Comparison of ENCODE assay signal across 1 cellular context in the genomic region with DNA sequence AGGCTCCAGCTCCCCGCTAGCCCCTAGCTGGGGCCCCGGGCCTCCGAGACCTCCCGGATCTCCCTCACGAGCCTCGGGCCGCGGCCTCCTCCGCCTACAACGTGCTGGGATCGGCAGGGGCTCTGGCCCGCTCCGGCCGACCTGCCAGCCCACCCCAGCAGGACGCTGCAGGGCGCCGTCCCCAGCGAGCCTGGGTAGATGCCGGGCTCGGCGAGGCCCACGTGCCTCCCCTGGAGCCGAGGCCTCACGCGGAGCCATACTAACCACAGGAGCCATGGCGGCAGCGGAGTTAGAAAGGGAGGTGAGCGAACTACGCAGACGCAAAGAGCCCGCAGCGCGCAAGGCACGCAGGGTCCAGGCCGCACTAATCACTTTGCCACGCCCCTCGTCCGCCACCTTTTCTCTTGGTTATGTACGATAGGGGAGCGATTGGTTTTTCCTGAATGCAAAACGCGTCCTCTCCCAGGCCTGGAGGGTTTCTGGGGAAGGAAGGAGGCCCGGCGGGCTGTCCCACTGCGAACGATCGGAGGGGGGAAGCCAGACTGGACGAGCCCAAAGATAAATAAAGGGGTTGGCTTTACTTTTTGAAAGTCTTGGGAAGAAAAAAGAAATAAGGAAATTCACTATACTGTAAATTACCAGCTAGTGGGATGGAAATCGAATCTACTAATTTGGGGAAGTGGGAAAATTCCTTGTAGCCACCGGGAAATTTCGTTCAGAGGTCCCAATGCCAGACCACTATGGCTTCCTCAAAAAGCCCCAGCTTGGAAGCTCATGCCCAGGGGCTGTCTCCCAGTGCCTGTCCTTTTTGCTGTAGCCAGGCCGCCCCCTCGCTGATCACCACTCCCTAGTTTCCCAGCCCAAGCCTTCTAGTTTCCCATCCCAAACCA.
TF ChIP-seq lines count a peak whose summit lies in the region.

Gene RPL22, minus strand, starts transcription at position 298 of the 890 bp plus-strand sequence. Its CDS starts 22 bp downstream, at position 276.

TF ChIP-seq in WTC11, 78 proteins besides CTCF, POLR2A, EP300 and RAD21 (continued from another document and continues in another):
- TF ChIP-seq ARID4B (CRISPR knock-in tag; IDR thresholded peaks at IDR 0.05; ENCODE audit: borderline replicate concordance) (peak; percentile 87; the same call in 1 of the 2 replicates), TEAD4 (CRISPR knock-in tag; IDR thresholded peaks at IDR 0.05) (0 out of 2 replicates have a peak, but pooled peaks have one; percentile 70), EMX1 (CRISPR knock-in tag; IDR thresholded peaks at IDR 0.05) (no peak), NR2C2 (CRISPR knock-in tag; IDR thresholded peaks at IDR 0.05) (no peak), CREB1 (CRISPR knock-in tag; IDR thresholded peaks at IDR 0.05) (no peak), GRHL2 (CRISPR knock-in tag; IDR thresholded peaks at IDR 0.05; ENCODE audit: insufficient replicate concordance, severe bottlenecking) (no peak), PRDM15 (CRISPR knock-in tag; IDR thresholded peaks at IDR 0.05) (no peak), SP1 (CRISPR knock-in tag; conservative IDR thresholded peaks at IDR 0.05) (peak; percentile 100), ZNF219 (CRISPR knock-in tag; IDR thresholded peaks at IDR 0.05; ENCODE audit: borderline replicate concordance) (peak; percentile 86; the same call in 1 of the 2 replicates), NR1H2 (CRISPR knock-in tag; IDR thresholded peaks at IDR 0.05) (no peak), FOXK1 (CRISPR knock-in tag; IDR thresholded peaks at IDR 0.05) (peak; percentile 95), ZNF317 (CRISPR knock-in tag; IDR thresholded peaks at IDR 0.05; ENCODE audit: borderline replicate concordance, low read depth) (0 out of 2 replicates have a peak, but pooled peaks have one; percentile 27), ZNF263 (CRISPR knock-in tag; IDR thresholded peaks at IDR 0.05; ENCODE audit: low read depth) (no peak), ZNF423 (CRISPR knock-in tag; IDR thresholded peaks at IDR 0.05) (no peak), TP53 (CRISPR knock-in tag; IDR thresholded peaks at IDR 0.05) (0 out of 2 replicates have a peak, but pooled peaks have one; percentile 66), NFYB (CRISPR knock-in tag; conservative IDR thresholded peaks at IDR 0.05; ENCODE audit: low read depth) (no peak), IRF2 (CRISPR knock-in tag; IDR thresholded peaks at IDR 0.05; ENCODE audit: borderline replicate concordance, low read depth) (no peak), NR3C1 (CRISPR knock-in tag; conservative IDR thresholded peaks at IDR 0.05; ENCODE audit: low read depth) (no peak), GABPB1 (CRISPR knock-in tag; IDR thresholded peaks at IDR 0.05) (peak; percentile 42; the same call in 1 of the 2 replicates), ZNF416 (CRISPR knock-in tag; IDR thresholded peaks at IDR 0.05) (0 out of 2 replicates have a peak, but pooled peaks have one; percentile 66), KAT7 (CRISPR knock-in tag; IDR thresholded peaks at IDR 0.05; ENCODE audit: borderline replicate concordance) (peak; percentile 99), E2F4 (CRISPR knock-in tag; IDR thresholded peaks at IDR 0.05; ENCODE audit: borderline replicate concordance, low read depth) (no peak), ATF1 (CRISPR knock-in tag; IDR thresholded peaks at IDR 0.05) (0 out of 2 replicates have a peak, but pooled peaks have one; percentile 27), ZNF138 (CRISPR knock-in tag; conservative IDR thresholded peaks at IDR 0.05) (no peak), ATF2 (CRISPR knock-in tag; IDR thresholded peaks at IDR 0.05; ENCODE audit: borderline replicate concordance, low read depth) (no peak), JAZF1 (CRISPR knock-in tag; IDR thresholded peaks at IDR 0.05) (no peak), TCF7 (CRISPR knock-in tag; IDR thresholded peaks at IDR 0.05; ENCODE audit: low read depth) (no peak), FOXP4 (CRISPR knock-in tag; IDR thresholded peaks at IDR 0.05) (peak; percentile 95), SMAD4 (CRISPR knock-in tag; IDR thresholded peaks at IDR 0.05) (no peak)
- TF ChIP-seq, protein P1, sequence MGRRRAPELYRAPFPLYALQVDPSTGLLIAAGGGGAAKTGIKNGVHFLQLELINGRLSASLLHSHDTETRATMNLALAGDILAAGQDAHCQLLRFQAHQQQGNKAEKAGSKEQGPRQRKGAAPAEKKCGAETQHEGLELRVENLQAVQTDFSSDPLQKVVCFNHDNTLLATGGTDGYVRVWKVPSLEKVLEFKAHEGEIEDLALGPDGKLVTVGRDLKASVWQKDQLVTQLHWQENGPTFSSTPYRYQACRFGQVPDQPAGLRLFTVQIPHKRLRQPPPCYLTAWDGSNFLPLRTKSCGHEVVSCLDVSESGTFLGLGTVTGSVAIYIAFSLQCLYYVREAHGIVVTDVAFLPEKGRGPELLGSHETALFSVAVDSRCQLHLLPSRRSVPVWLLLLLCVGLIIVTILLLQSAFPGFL (CRISPR knock-in tag; IDR thresholded peaks at IDR 0.05; ENCODE audit: borderline replicate concordance): no peak
- TF ChIP-seq, protein P2, sequence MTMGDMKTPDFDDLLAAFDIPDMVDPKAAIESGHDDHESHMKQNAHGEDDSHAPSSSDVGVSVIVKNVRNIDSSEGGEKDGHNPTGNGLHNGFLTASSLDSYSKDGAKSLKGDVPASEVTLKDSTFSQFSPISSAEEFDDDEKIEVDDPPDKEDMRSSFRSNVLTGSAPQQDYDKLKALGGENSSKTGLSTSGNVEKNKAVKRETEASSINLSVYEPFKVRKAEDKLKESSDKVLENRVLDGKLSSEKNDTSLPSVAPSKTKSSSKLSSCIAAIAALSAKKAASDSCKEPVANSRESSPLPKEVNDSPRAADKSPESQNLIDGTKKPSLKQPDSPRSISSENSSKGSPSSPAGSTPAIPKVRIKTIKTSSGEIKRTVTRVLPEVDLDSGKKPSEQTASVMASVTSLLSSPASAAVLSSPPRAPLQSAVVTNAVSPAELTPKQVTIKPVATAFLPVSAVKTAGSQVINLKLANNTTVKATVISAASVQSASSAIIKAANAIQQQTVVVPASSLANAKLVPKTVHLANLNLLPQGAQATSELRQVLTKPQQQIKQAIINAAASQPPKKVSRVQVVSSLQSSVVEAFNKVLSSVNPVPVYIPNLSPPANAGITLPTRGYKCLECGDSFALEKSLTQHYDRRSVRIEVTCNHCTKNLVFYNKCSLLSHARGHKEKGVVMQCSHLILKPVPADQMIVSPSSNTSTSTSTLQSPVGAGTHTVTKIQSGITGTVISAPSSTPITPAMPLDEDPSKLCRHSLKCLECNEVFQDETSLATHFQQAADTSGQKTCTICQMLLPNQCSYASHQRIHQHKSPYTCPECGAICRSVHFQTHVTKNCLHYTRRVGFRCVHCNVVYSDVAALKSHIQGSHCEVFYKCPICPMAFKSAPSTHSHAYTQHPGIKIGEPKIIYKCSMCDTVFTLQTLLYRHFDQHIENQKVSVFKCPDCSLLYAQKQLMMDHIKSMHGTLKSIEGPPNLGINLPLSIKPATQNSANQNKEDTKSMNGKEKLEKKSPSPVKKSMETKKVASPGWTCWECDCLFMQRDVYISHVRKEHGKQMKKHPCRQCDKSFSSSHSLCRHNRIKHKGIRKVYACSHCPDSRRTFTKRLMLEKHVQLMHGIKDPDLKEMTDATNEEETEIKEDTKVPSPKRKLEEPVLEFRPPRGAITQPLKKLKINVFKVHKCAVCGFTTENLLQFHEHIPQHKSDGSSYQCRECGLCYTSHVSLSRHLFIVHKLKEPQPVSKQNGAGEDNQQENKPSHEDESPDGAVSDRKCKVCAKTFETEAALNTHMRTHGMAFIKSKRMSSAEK (CRISPR knock-in tag; IDR thresholded peaks at IDR 0.05; ENCODE audit: borderline replicate concordance): no peak
- TF ChIP-seq, protein P3, sequence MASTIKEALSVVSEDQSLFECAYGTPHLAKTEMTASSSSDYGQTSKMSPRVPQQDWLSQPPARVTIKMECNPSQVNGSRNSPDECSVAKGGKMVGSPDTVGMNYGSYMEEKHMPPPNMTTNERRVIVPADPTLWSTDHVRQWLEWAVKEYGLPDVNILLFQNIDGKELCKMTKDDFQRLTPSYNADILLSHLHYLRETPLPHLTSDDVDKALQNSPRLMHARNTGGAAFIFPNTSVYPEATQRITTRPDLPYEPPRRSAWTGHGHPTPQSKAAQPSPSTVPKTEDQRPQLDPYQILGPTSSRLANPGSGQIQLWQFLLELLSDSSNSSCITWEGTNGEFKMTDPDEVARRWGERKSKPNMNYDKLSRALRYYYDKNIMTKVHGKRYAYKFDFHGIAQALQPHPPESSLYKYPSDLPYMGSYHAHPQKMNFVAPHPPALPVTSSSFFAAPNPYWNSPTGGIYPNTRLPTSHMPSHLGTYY (CRISPR knock-in tag; IDR thresholded peaks at IDR 0.05): no peak
